In the genomic region with DNA sequence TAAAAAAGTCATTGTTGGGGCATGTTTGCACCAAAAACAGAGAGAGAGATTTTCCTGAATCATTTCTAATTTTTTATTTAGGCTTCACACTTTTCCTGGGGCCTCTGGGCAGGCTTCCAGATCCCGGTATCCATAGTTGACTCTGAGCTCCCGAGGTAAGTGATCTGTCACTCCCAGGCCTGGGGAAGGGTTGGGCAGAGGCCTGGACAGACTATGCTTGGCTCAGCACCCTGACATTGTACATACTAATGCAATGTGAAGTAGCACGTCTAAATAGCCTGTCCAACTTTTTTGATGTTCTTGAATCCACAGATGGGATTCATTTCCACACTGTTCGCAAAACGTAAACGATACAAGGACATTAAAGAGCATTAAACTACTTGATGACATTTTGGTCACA, we compare ENCODE assay signal across 28 cellular contexts.
A peak's percentile ranks its signal among the peaks of the same experiment; 100 is the strongest.
DNase-seq lines count a peak whose midpoint lies in the region; ATAC-seq and TF ChIP-seq lines count a peak whose summit lies in the region.
"Had no signal": no experiment of that assay in that cellular context is flagged by ENCODE, and none has a peak within 500 bp of the region (broad histone marks: within the 10 kb centered on the region; RNA-seq: fewer than 3 reads in every experiment).

No MANE protein-coding gene starts in this region.

- ATAC-seq in left ventricle myocardium superior (peak; percentile 69), body of pancreas (no peak), GM21360 (IDR thresholded peaks at IDR 0.05; ENCODE audit: unreplicated experiment) (no peak)
- ATAC-seq: GM12878, natural killer cell, WTC11 had no signal

- TF ChIP-seq CTCF in thyroid gland (IDR thresholded peaks at IDR 0.05) (no peak), body of pancreas (IDR thresholded peaks at IDR 0.05) (no peak)

- no peaks in the 10 kb centered on the region for H3K36me3 ChIP-seq in SK-N-MC (ENCODE audit: insufficient read depth, low read length)
- H3K36me3 ChIP-seq in thyroid gland: no peaks in the 10 kb centered on the region
- no peaks in the 10 kb centered on the region for H3K36me3 ChIP-seq in body of pancreas (replicated peaks in 1 of 2; ENCODE audit: insufficient read depth in 1 of 2, low read depth in 2 of 2)
- H3K36me3 ChIP-seq: brain microvascular endothelial cell, MG63 had no signal

- peak overlapping the region; percentile 96 for H3K27ac ChIP-seq in SK-N-MC
- no peak overlapping the region for H3K27ac ChIP-seq in thyroid gland
- H3K27ac ChIP-seq in body of pancreas: no peak overlapping the region
- H3K27ac ChIP-seq: brain microvascular endothelial cell, epithelial cell of prostate, KMS-11 had no signal

- peak overlapping the region; percentile 24 for H3K9ac ChIP-seq in SK-N-MC (ENCODE audit: insufficient read length)
- H3K9ac ChIP-seq: KMS-11 had no signal

- peak overlapping the region; percentile 32 for H3K4me3 ChIP-seq in SK-N-MC
- no peak overlapping the region for H3K4me3 ChIP-seq in thyroid gland (replicated peaks in 1 of 3)
- no peak overlapping the region for H3K4me3 ChIP-seq in body of pancreas
- H3K4me3 ChIP-seq: GM12878, MG63 had no signal

- H3K4me1 ChIP-seq in thyroid gland (peaks cover 8 to 9% of the 10 kb centered on the region in 2 donors), body of pancreas (peaks cover 3% of the 10 kb centered on the region)

- 46% methylated on average over 6 of the region's 6 CpGs for WGBS in thyroid gland, 2 donors
- 60 to 64% methylated on average over 6 of the region's 6 CpGs for WGBS in body of pancreas, 2 donors

- TF ChIP-seq POLR2A in thyroid gland (IDR thresholded peaks at IDR 0.05) (no peak), body of pancreas (IDR thresholded peaks at IDR 0.05) (no peak)

- H3K9me3 ChIP-seq in SK-N-MC (ENCODE audit: low read depth, low read length) (no peaks in the 10 kb centered on the region), thyroid gland (no peaks in the 10 kb centered on the region), body of pancreas (no peaks in the 10 kb centered on the region)
- H3K9me3 ChIP-seq: MG63 had no signal

- intact Hi-C loops in left ventricle myocardium superior (cut with micrococcal nuclease) (no loop called here), thyroid gland (cut with DNase I) (no loop called here), body of pancreas (cut with DNase I) (no loop called here)

- DNase-seq in NCI-H345 (lab: John Stamatoyannopoulos, UW) (peak; percentile 14), NCI-H345 treated with DMSO at 0.1 percent for 48 hours (lab: John Stamatoyannopoulos, UW; ENCODE audit: unreplicated experiment) (no peak), SK-N-MC (ENCODE audit: low read depth, low spot score) (no peak), left ventricle myocardium superior (no peak), thyroid gland (peak; percentile 48 to 57), 8988T (no peak), body of pancreas (no peak)
- DNase-seq: activated CD4-positive, alpha-beta T cell treated with anti-CD3 and anti-CD28 coated beads, Interleukin-2, amount 10 ng/mL, durations not matched to agents 24 days and 14 days; activated CD8-positive, alpha-beta memory T cell treated with anti-CD3 and anti-CD28 coated beads for 24 hours; activated naive CD4-positive, alpha-beta T cell treated with anti-CD3 and anti-CD28 coated beads, Interleukin-2, amount 50 U/mL, for 16 hours; activated T-cell treated with anti-CD3 and anti-CD28 coated beads for 4 hours; AML-193; brain microvascular endothelial cell; CD4-positive, alpha-beta memory T cell; H9; islet precursor cell; MG63; natural killer cell; NCI-H2029; NCI-H2227 treated with DMSO at 0.1 percent for 48 hours; NCI-H774; stimulated activated CD4-positive, alpha-beta T cell treated with anti-CD3 and anti-CD28 coated beads, Interleukin-1b, Interleukin-23, amount 100 ng/mL, for 48 hours; stimulated activated naive CD4-positive, alpha-beta T cell treated with Interleukin-2 at 50 U/mL for 16 hours had no signal

- H3K27me3 ChIP-seq in thyroid gland: no peaks in the 10 kb centered on the region
- H3K27me3 ChIP-seq in body of pancreas: no peaks in the 10 kb centered on the region
- H3K27me3 ChIP-seq: brain microvascular endothelial cell, MG63 had no signal

Comparison
In these comparisons a context has a peak if more than half of its experiments do, and no peak if none do; other contexts are left out.
1. DNase-seq: peak in NCI-H345 (single experiment) and thyroid gland (2 of 2); none in NCI-H345 treated with DMSO at 0.1 percent for 48 hours (single experiment), SK-N-MC (single experiment), left ventricle myocardium superior (single experiment), 8988T (single experiment) and body of pancreas (0 of 4).